ENCODE assay signal across 8 cellular contexts in genomic region chr2:128027801-128028667, GRCh38. TPM values are rescaled to one million over a fixed set of nuclear protein-coding genes. Genes with fewer than 3 reads are reported as not detected.
DNase-seq lines count a peak whose midpoint lies in the region; ATAC-seq, FAIRE-seq and TF ChIP-seq lines count a peak whose summit lies in the region.

Gene SAP130 (minus strand): TSS chr2:128028059. CDS start chr2:128026292, 1,767 bp downstream.

- peaks cover 0 to 9% (median 0%) of the 10 kb centered on the region in 11 donors for H3K9me3 Mint-ChIP-seq in naive thymus-derived CD4-positive, alpha-beta T cell
- H3K9me3 Mint-ChIP-seq in stimulated activated memory B cell treated with anti-CD40 and anti-IgM and Interleukin-4, amounts not matched to agents 10 μg/mL and 1 μg/mL and 100 μg/mL, for 72 hours, result peaks cover 8% of the 10 kb centered on the region

- CTCF ChIA-PET in RWPE1 (lab: Yijun Ruan, JAX), result interaction anchor here (0.6 kb wide), 1 partner anchor 66 kb away, joined by 5 read pairs; no protein-coding TSS in a partner anchor
- CTCF ChIA-PET in naive thymus-derived CD4-positive, alpha-beta T cell (lab: Charles Lee), result no interaction called here

- H3K4me2 ChIP-seq in fibroblast of lung (ENCODE audit: extremely low read depth, insufficient read depth, low read length), result peak within 1 kb of the TSS; percentile 88

- peak; percentile 86 for ATAC-seq in naive thymus-derived CD4-positive, alpha-beta T cell
- peak; percentile 92 for ATAC-seq in stimulated activated memory B cell treated with anti-CD40 and anti-IgM and Interleukin-4, amounts not matched to agents 10 μg/mL and 1 μg/mL and 100 μg/mL, for 72 hours

- H3K79me2 ChIP-seq in fibroblast of lung (ENCODE audit: control insufficient read depth, insufficient read depth, low read length), result peaks cover 22% of the 10 kb centered on the region

- peak within 1 kb of the TSS; percentile 52 to 97 (median 93) for H3K27ac Mint-ChIP-seq in naive thymus-derived CD4-positive, alpha-beta T cell
- peak within 1 kb of the TSS; percentile 84 for H3K27ac Mint-ChIP-seq in stimulated activated memory B cell treated with anti-CD40 and anti-IgM and Interleukin-4, amounts not matched to agents 10 μg/mL and 1 μg/mL and 100 μg/mL, for 72 hours

- intact Hi-C loops in naive thymus-derived CD4-positive, alpha-beta T cell (cut with micrococcal nuclease), result loop anchor here (1.0 to 10.0 kb wide), 13 partner anchors 63 to 1371 kb away; partner anchors contain the start of genes IWS1 (in 2 of the 2), MAP3K2 (in 2 of the 2), POLR2D (in 2 of the 2) and SFT2D3 (in 2 of the 2)

- H3K4me1 ChIP-seq in fibroblast of lung (ENCODE audit: control insufficient read depth, extremely low read depth, insufficient read depth, low read length), result no peaks in the 10 kb centered on the region
- H3K4me1 ChIP-seq in naive thymus-derived CD4-positive, alpha-beta T cell (ENCODE audit: control insufficient read depth in 2 of 2, insufficient read depth in 2 of 2, low read length in 2 of 2), result peaks cover 0 to 14% of the 10 kb centered on the region in 2 donors

- H3K27me3 ChIP-seq in fibroblast of lung (ENCODE audit: control insufficient read depth, insufficient read depth, low read length), result no peaks in the 10 kb centered on the region
- no peaks in the 10 kb centered on the region for H3K27me3 ChIP-seq in naive thymus-derived CD4-positive, alpha-beta T cell (ENCODE audit: control insufficient read depth in 2 of 2, insufficient read depth in 2 of 2, low read length in 2 of 2)

- H3K9ac ChIP-seq in fibroblast of lung (ENCODE audit: insufficient read depth, low read length), result peak within 1 kb of the TSS; percentile 92

- H3K4me1 Mint-ChIP-seq in naive thymus-derived CD4-positive, alpha-beta T cell, result peaks cover 14 to 32% (median 28%) of the 10 kb centered on the region in 7 donors
- peaks cover 23% of the 10 kb centered on the region for H3K4me1 Mint-ChIP-seq in stimulated activated memory B cell treated with anti-CD40 and anti-IgM and Interleukin-4, amounts not matched to agents 10 μg/mL and 1 μg/mL and 100 μg/mL, for 72 hours

- no peaks in the 10 kb centered on the region for H4K20me1 ChIP-seq in fibroblast of lung (ENCODE audit: control insufficient read depth, extremely low read depth, insufficient read depth, low read length)

- H3K27ac ChIP-seq in RWPE1 (peak within 1 kb of the TSS; percentile 91), fibroblast of lung (ENCODE audit: insufficient read depth, low read length) (peak within 1 kb of the TSS; percentile 83)
- H3K27ac ChIP-seq in naive thymus-derived CD4-positive, alpha-beta T cell (ENCODE audit: low read depth, low read length), result peak within 1 kb of the TSS; percentile 91

- TF ChIP-seq POLR2A in H54 (IDR thresholded peaks at IDR 0.05; ENCODE audit: low read depth, low read length), result peak; percentile 48

- POLR2A ChIA-PET in RWPE1 (lab: Yijun Ruan, JAX; ENCODE audit: low non-redundant PET), result interaction anchor here (0.5 to 0.6 kb wide), 2 partner anchors 146 to 169 kb away, joined by 4 to 6 read pairs; no protein-coding TSS in a partner anchor
- POLR2A ChIA-PET in naive thymus-derived CD4-positive, alpha-beta T cell (lab: Charles Lee), result interaction anchor here (0.5 to 2.3 kb wide), 8 partner anchors 8 to 326 kb away, joined by 3 to 39 read pairs (median 3); partner anchors contain the start of genes POLR2D, SFT2D3 and UGGT1

- peak within 1 kb of the TSS; percentile 81 to 97 (median 86) for H3K4me3 ChIP-seq in fibroblast of lung (replicated peaks in 1 of 4; ENCODE audit: control extremely low read depth in 1 of 4, insufficient read depth in 1 of 4, low read depth in 3 of 4, low read length in 4 of 4)
- peak within 1 kb of the TSS; percentile 86 for H3K4me3 ChIP-seq in naive thymus-derived CD4-positive, alpha-beta T cell (ENCODE audit: low read length)

- H2AFZ ChIP-seq in fibroblast of lung (ENCODE audit: low read length), result peak within 1 kb of the TSS; percentile 90

- H3K4me3 Mint-ChIP-seq in naive thymus-derived CD4-positive, alpha-beta T cell, result peak within 1 kb of the TSS; percentile 87 to 98 (median 98)
- H3K4me3 Mint-ChIP-seq in stimulated activated memory B cell treated with anti-CD40 and anti-IgM and Interleukin-4, amounts not matched to agents 10 μg/mL and 1 μg/mL and 100 μg/mL, for 72 hours, result peak within 1 kb of the TSS; percentile 95

- no peak for FAIRE-seq in H54 (lab: Jason Lieb, UNC)

- H3K36me3 ChIP-seq in fibroblast of lung (ENCODE audit: control insufficient read depth, insufficient read depth, low read length), result no peaks in the 10 kb centered on the region
- peaks cover 0 to 7% (median 0%) of the 10 kb centered on the region in 3 experiments for H3K36me3 ChIP-seq in naive thymus-derived CD4-positive, alpha-beta T cell (ENCODE audit: control insufficient read depth in 2 of 3, insufficient read depth in 3 of 3, low read length in 3 of 3)

- no peaks in the 10 kb centered on the region for H3K36me3 Mint-ChIP-seq in naive thymus-derived CD4-positive, alpha-beta T cell
- no peaks in the 10 kb centered on the region for H3K36me3 Mint-ChIP-seq in stimulated activated memory B cell treated with anti-CD40 and anti-IgM and Interleukin-4, amounts not matched to agents 10 μg/mL and 1 μg/mL and 100 μg/mL, for 72 hours

- peaks cover 0 to 16% (median 0%) of the 10 kb centered on the region in 5 donors for H3K27me3 Mint-ChIP-seq in naive thymus-derived CD4-positive, alpha-beta T cell
- H3K27me3 Mint-ChIP-seq in stimulated activated memory B cell treated with anti-CD40 and anti-IgM and Interleukin-4, amounts not matched to agents 10 μg/mL and 1 μg/mL and 100 μg/mL, for 72 hours, result no peaks in the 10 kb centered on the region

- no peaks in the 10 kb centered on the region for H3K9me3 ChIP-seq in fibroblast of lung (ENCODE audit: control insufficient read depth, insufficient read depth, low read depth, low read length)
- no peaks in the 10 kb centered on the region for H3K9me3 ChIP-seq in naive thymus-derived CD4-positive, alpha-beta T cell (ENCODE audit: control insufficient read depth in 2 of 3, low read length in 3 of 3)

- TF ChIP-seq CTCF in RWPE1 (conservative IDR thresholded peaks at IDR 0.05; ENCODE audit: low read depth), result no peak
- TF ChIP-seq CTCF in fibroblast of lung (conservative IDR thresholded peaks at IDR 0.05 in 1 of 2, IDR thresholded peaks at IDR 0.05 in 1 of 2; ENCODE audit: low read depth in 1 of 2, low read length in 2 of 2), result no peak

- DNase-seq in ELR (ENCODE audit: low read depth) (peak; percentile 95), H54 (ENCODE audit: insufficient read length, low spot score) (peak; percentile 95), LoVo (ENCODE audit: low spot score) (peak; percentile 98), RWPE1 (ENCODE audit: low spot score) (peak; percentile 96), fibroblast of lung (ENCODE audit: low read depth in 2 of 2) (peak; percentile 89 to 93)
- peak; percentile 97 to 98 for DNase-seq in activated T-helper 1 cell treated with anti-CD3 and anti-CD28 coated beads, Interleukin-2, amount 50 U/mL, for 16 hours (ENCODE audit: low read depth in 1 of 2, low spot score in 1 of 2)
- peak; percentile 96 to 99 (median 98) for DNase-seq in naive thymus-derived CD4-positive, alpha-beta T cell

RNA-seq across cellular contexts. Expression of gene SAP130, which starts in this region (rescaled TPM):
- total RNA-seq in fibroblast of lung, result 2.6 and 4.5 TPM in 2 replicates
- polyA plus RNA-seq in fibroblast of lung, result 6.7 and 15.5 TPM in 2 replicates
- 12.9 and 20.2 TPM in 2 replicates for polyA plus RNA-seq in fibroblast of lung (2012)
- polyA minus RNA-seq in fibroblast of lung (ENCODE audit: low replicate concordance), result 51.9 and 86.0 TPM in 2 replicates
- 10 to 100 TPM; 29.9 to 38.0 (median 30.9) TPM for total RNA-seq in naive thymus-derived CD4-positive, alpha-beta T cell
- polyA plus RNA-seq in naive thymus-derived CD4-positive, alpha-beta T cell, result 10 to 100 TPM in 1 of 2 donors, 1 to 10 TPM in 1; 6.7 to 17.3 TPM

Comparison
In these comparisons a context has a peak if more than half of its experiments do, and no peak if none do; other contexts are left out.
1. Peak in every context shown above with its lines: DNase-seq, ATAC-seq, H3K4me3 ChIP-seq and H3K27ac ChIP-seq.